7 cellular contexts compared by ENCODE assay signal in the genomic region with DNA sequence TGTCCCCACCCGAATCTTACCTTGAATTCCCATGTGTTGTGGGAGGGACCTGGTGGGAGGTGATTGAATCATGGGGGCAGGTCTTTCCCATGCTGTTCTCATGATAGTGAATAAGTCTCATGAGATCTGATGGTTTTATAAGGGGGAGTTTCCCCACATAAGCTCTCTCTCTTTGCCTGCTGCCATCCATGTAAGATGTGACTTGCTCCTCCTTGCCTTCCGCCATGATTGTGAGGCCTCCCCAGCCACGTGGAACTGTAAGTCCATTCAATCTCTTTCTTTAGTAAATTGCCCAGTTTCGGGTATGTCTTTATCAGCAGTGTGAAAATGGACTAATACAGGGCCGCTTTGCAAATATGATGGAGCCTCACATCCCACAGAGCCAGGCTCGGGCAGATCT. TPM values are rescaled to one million over a fixed set of nuclear protein-coding genes. Genes with fewer than 3 reads are reported as not detected.
DNase-seq lines count a peak whose midpoint lies in the region; ATAC-seq, FAIRE-seq and TF ChIP-seq lines count a peak whose summit lies in the region.
"Not testable (repeated sequence)": the region's sequence is repeated elsewhere in the genome, so short reads cannot be mapped to it uniquely, and the experiment has no call there.

No MANE protein-coding gene starts in this region.

- H3K4me3 ChIP-seq in HEK293 (ENCODE audit: low read depth, low read length); K562; HepG2 (replicated peaks in 1 of 3; ENCODE audit: insufficient read depth in 1 of 3, low read depth in 2 of 3, low read length in 3 of 3); neural progenitor cell; upper lobe of right lung: not testable (repeated sequence)

- not testable (repeated sequence) for H3K79me2 ChIP-seq in K562 (ENCODE audit: control insufficient read depth, insufficient read depth, low read length); HepG2 (ENCODE audit: insufficient read depth, low read length); neural progenitor cell (ENCODE audit: low read depth)

- not testable (repeated sequence) for TF ChIP-seq EP300 in K562 (IDR thresholded peaks at IDR 0.05; ENCODE audit: low read length); HepG2 (IDR thresholded peaks at IDR 0.05; ENCODE audit: low read depth in 2 of 2, low read length in 2 of 2); HepG2 (CRISPR knock-in tag; IDR thresholded peaks at IDR 0.05; ENCODE audit: borderline replicate concordance)

- not testable (repeated sequence) for H3K27ac ChIP-seq in HEK293 (ENCODE audit: extremely low read depth, low read depth, low read length); K562 (ENCODE audit: extremely low read depth, low read depth, low read length); HepG2 (ENCODE audit: extremely low read length, insufficient read depth, low read length); neural progenitor cell; upper lobe of right lung

- H3K4me1 Mint-ChIP-seq in neural progenitor cell = not testable (repeated sequence)

- DNase-seq in K562 (ENCODE audit: extremely low read depth in 1 of 4, low spot score in 3 of 4); HepG2 (ENCODE audit: low spot score); neural progenitor cell (ENCODE audit: low spot score): not testable (repeated sequence)
- DNase-seq in cardiac septum (ENCODE audit: low spot score) = peak; percentile 59
- DNase-seq in left cardiac atrium = peak; percentile 0
- peak; percentile 2 for DNase-seq in upper lobe of right lung

- not testable (repeated sequence) for H3K36me3 Mint-ChIP-seq in neural progenitor cell

- 2% methylated on average over 6 of the region's 6 CpGs for WGBS in K562 (ENCODE audit: insufficient coverage, low coverage, missing lambda C conversion rate)
- 33% methylated on average over 6 of the region's 6 CpGs for WGBS in HepG2 (ENCODE audit: low lambda C conversion rate)

- not testable (repeated sequence) for H4K20me1 ChIP-seq in K562 (replicated peaks; ENCODE audit: control insufficient read depth, insufficient read depth, low read length); HepG2 (ENCODE audit: insufficient read depth, low read length); neural progenitor cell (ENCODE audit: low read depth)

- in situ Hi-C loops in K562 (cut with MboI) = not testable (repeated sequence)
- in situ Hi-C loops in HepG2 (cut with HindIII; ENCODE audit: extremely low pct_ligation_motif_present, low pct_unique_long_range_greater_than_20kb) = loop anchor here (25.0 kb wide), 1 partner anchor 144 kb away; no protein-coding TSS in a partner anchor

- POLR2A ChIA-PET in HEK293 (lab: Yijun Ruan, JAX); HepG2 (lab: Yijun Ruan, JAX): not testable (repeated sequence)
- POLR2A ChIA-PET in K562 (lab: Yijun Ruan, JAX) = interaction anchor here (0.8 kb wide), 1 partner anchor 9 kb away, joined by 3 read pairs; no protein-coding TSS in a partner anchor

- not testable (repeated sequence) for H3K9me3 ChIP-seq in HEK293 (ENCODE audit: control insufficient read depth, insufficient read depth, low read depth, low read length); K562 (replicated peaks; ENCODE audit: control insufficient read depth, insufficient read depth, low read depth, low read length); HepG2 (ENCODE audit: low read length); neural progenitor cell (ENCODE audit: low read depth); upper lobe of right lung

- not testable (repeated sequence) for H3K9me1 ChIP-seq in K562 (ENCODE audit: control insufficient read depth, insufficient read depth, low read length)

- H3K9ac ChIP-seq in K562 (ENCODE audit: insufficient read depth in 1 of 2, low read depth in 2 of 2, low read length in 2 of 2); HepG2 (ENCODE audit: insufficient read depth, low read depth, low read length); neural progenitor cell: not testable (repeated sequence)

- H3K4me2 ChIP-seq in K562 (ENCODE audit: insufficient read depth, low read length); HepG2 (ENCODE audit: low read depth, low read length); neural progenitor cell: not testable (repeated sequence)

- not testable (repeated sequence) for ATAC-seq in K562, left cardiac atrium, HepG2, upper lobe of right lung

- not testable (repeated sequence) for H3K4me3 Mint-ChIP-seq in neural progenitor cell

- TF ChIP-seq POLR2A in K562 (conservative IDR thresholded peaks at IDR 0.05); HepG2 (IDR thresholded peaks at IDR 0.05; ENCODE audit: insufficient read depth in 1 of 2, low read depth in 2 of 2, low read length in 2 of 2): not testable (repeated sequence)

- TF ChIP-seq CTCF in HEK293 (tag by site-specific recombination; IDR thresholded peaks at IDR 0.05); K562 (IDR thresholded peaks at IDR 0.05 in 2 of 3, conservative IDR thresholded peaks at IDR 0.05 in 1 of 3; ENCODE audit: insufficient read depth in 2 of 3, low read depth in 1 of 3, low read length in 3 of 3); HepG2 (CRISPR knock-in tag; IDR thresholded peaks at IDR 0.05); neural progenitor cell (IDR thresholded peaks at IDR 0.05); upper lobe of right lung (IDR thresholded peaks at IDR 0.05): not testable (repeated sequence)

- H3K27ac Mint-ChIP-seq in neural progenitor cell = peak overlapping the region; percentile 63

- H3F3A ChIP-seq in neural progenitor cell (ENCODE audit: low read depth) = not testable (repeated sequence)

- H3K27me3 ChIP-seq in K562 (ENCODE audit: control insufficient read depth in 2 of 2, insufficient read depth in 2 of 2, low read length in 2 of 2) = peaks cover 34 to 57% of the 10 kb centered on the region in 2 experiments
- H3K27me3 ChIP-seq in HepG2 (ENCODE audit: control insufficient read depth in 1 of 2, insufficient read depth in 2 of 2, low read length in 2 of 2) = peaks cover 2 to 22% of the 10 kb centered on the region in 2 experiments; a peak in 2 of 5 replicates
- H3K27me3 ChIP-seq in neural progenitor cell = not testable (repeated sequence)
- peaks cover 11% of the 10 kb centered on the region for H3K27me3 ChIP-seq in upper lobe of right lung

- CTCF ChIA-PET in HEK293 (lab: Yijun Ruan, JAX) = interaction anchor here (0.6 kb wide), 1 partner anchor 142 kb away, joined by 6 read pairs; no protein-coding TSS in a partner anchor
- CTCF ChIA-PET in K562 (lab: Yijun Ruan, JAX; ENCODE audit: low intra/inter-chr PET ratio); HepG2 (lab: Yijun Ruan, JAX; ENCODE audit: low intra/inter-chr PET ratio, low total read pairs): not testable (repeated sequence)

- not testable (repeated sequence) for H3K9me3 Mint-ChIP-seq in neural progenitor cell

- peaks cover 14% of the 10 kb centered on the region for H3K27me3 Mint-ChIP-seq in neural progenitor cell (ENCODE audit: insufficient read depth, low read depth)

- BruUV-seq in K562 (replicated peaks; lab: Mats Ljungman, UMichigan); HepG2 (replicated peaks; lab: Mats Ljungman, UMichigan): not testable (repeated sequence)

- not testable (repeated sequence) for FAIRE-seq in K562 (lab: Jason Lieb, UNC); HepG2 (lab: Jason Lieb, UNC)

- not testable (repeated sequence) for H3K36me3 ChIP-seq in HEK293 (ENCODE audit: control insufficient read depth in 2 of 2, insufficient read depth in 1 of 2, low read length in 2 of 2); K562 (ENCODE audit: control insufficient read depth, insufficient read depth, low read length); HepG2 (replicated peaks in 1 of 2; ENCODE audit: control insufficient read depth in 1 of 2, insufficient read depth in 2 of 2, low read length in 2 of 2); neural progenitor cell; upper lobe of right lung

- intact Hi-C loops in K562 (cut with micrococcal nuclease) (loop anchor here (10.0 kb wide), 1 partner anchor 1826 kb away; no protein-coding TSS in a partner anchor), left cardiac atrium (cut with DNase I) (loop anchor here in 1 of 2 donors (10.0 kb wide), 1 partner anchor 736 kb away; a partner anchor contains a TSS)
- intact Hi-C loops in cardiac septum (cut with DNase I); HepG2 (cut with micrococcal nuclease; ENCODE audit: unreplicated experiment); upper lobe of right lung (cut with DNase I): not testable (repeated sequence)

- not testable (repeated sequence) for H3K4me1 ChIP-seq in HEK293 (ENCODE audit: control insufficient read depth, insufficient read depth, low read length); HepG2 (ENCODE audit: insufficient read depth, low read length); neural progenitor cell; upper lobe of right lung
- H3K4me1 ChIP-seq in K562 (replicated peaks in 1 of 2; ENCODE audit: control insufficient read depth in 2 of 2, insufficient read depth in 2 of 2, low read length in 2 of 2) = peaks cover 0 to 11% of the 10 kb centered on the region in 2 experiments; a peak in 2 of 5 replicates

- TF ChIP-seq RAD21 in K562 (CRISPR knock-in tag; conservative IDR thresholded peaks at IDR 0.05 in 1 of 2, IDR thresholded peaks at IDR 0.05 in 1 of 2); HepG2 (CRISPR knock-in tag; IDR thresholded peaks at IDR 0.05): not testable (repeated sequence)

- H2AFZ ChIP-seq in K562 (ENCODE audit: low read depth, low read length); HepG2 (ENCODE audit: low read length); neural progenitor cell (replicated peaks): not testable (repeated sequence)

RNA-seq across cellular contexts. Expression of a gene that starts 18.3 kb away (rescaled TPM):
- total RNA-seq in K562 (2011; cell fraction: chromatin; rRNA removed; ENCODE audit: low replicate concordance) = 67.9 and 71.3 TPM in 2 replicates
- total RNA-seq in K562 (2011; cell fraction: nucleolus; rRNA removed) = 55.2 and 56.6 TPM in 2 replicates
- 62.5 and 62.9 TPM in 2 replicates for total RNA-seq in K562 (2011; cell fraction: nucleoplasm; rRNA removed)
- total RNA-seq in K562 (2014; rRNA removed) = 41.6 and 58.8 TPM in 2 replicates
- 37.8 and 46.3 TPM in 2 replicates for total RNA-seq in K562 (2014; rRNA removed; fragmentation: Illumina TruSeq; extraction: Trizol)
- 51.0 and 55.6 TPM in 2 replicates for total RNA-seq in K562 (2015; rRNA removed; fragmentation: Illumina TruSeq; extraction: Trizol)
- 38.5 and 40.8 TPM in 2 replicates for total RNA-seq in K562 (2021)
- 45.4 and 50.7 TPM in 2 replicates for polyA plus RNA-seq in K562 (2011; rRNA removed)
- 54.4 and 66.4 TPM in 2 replicates for polyA plus RNA-seq in K562 (2011; cell fraction: cytosol; rRNA removed)
- polyA plus RNA-seq in K562 (2011; cell fraction: nucleus; rRNA removed) = 64.9 and 66.7 TPM in 2 replicates
- polyA plus RNA-seq in K562 (2012) = 27.1 and 50.1 TPM in 2 replicates
- polyA plus RNA-seq in K562 (2014; fragmentation: Illumina TruSeq; extraction: Trizol) = 48.5 and 64.9 TPM in 2 replicates
- polyA plus RNA-seq in K562 (2014; fragmentation: Nextera tagmentation; extraction: Ambion mirVana) = 10 to 100 TPM; 42.0 to 50.2 TPM
- polyA plus RNA-seq in K562 (2014; rRNA removed) = 43.0 and 54.5 TPM in 2 replicates
- polyA minus RNA-seq in K562 (2011; rRNA and poly(A)+ RNA removed) = 30.5 and 39.9 TPM in 2 replicates
- polyA minus RNA-seq in K562 (2011; cell fraction: cytosol; rRNA and poly(A)+ RNA removed) = 24.3 and 27.7 TPM in 2 replicates
- 11.7 and 18.7 TPM in 2 replicates for polyA minus RNA-seq in K562 (2011; cell fraction: nucleus; rRNA and poly(A)+ RNA removed)
- 11.5 TPM for total RNA-seq in cardiac septum
- total RNA-seq in left cardiac atrium = 10 to 100 TPM; 13.2 to 14.0 TPM
- total RNA-seq in HepG2 (2016; rRNA removed; fragmentation: Illumina TruSeq; extraction: Trizol) = 31.4 and 43.4 TPM in 2 replicates
- total RNA-seq in HepG2 (2016; cell fraction: cytosol; rRNA removed; fragmentation: Illumina TruSeq; extraction: Trizol; ENCODE audit: low read depth) = 9.1 and 10.6 TPM in 2 replicates
- total RNA-seq in HepG2 (2016; cell fraction: insoluble cytoplasmic fraction; rRNA removed; fragmentation: Illumina TruSeq; extraction: Trizol) = 30.8 and 45.5 TPM in 2 replicates
- total RNA-seq in HepG2 (2016; cell fraction: membrane; rRNA removed; fragmentation: Illumina TruSeq; extraction: Trizol) = 23.1 and 25.3 TPM in 2 replicates
- 12.4 and 14.4 TPM in 2 replicates for total RNA-seq in HepG2 (2016; cell fraction: nucleus; rRNA removed; fragmentation: Illumina TruSeq; extraction: Trizol)
- 18.7 and 21.6 TPM in 2 replicates for polyA plus RNA-seq in HepG2 (2011; rRNA removed)
- polyA plus RNA-seq in HepG2 (2011; cell fraction: cytosol; rRNA removed) = 19.8 and 22.2 TPM in 2 replicates
- 12.8 and 14.0 TPM in 2 replicates for polyA plus RNA-seq in HepG2 (2011; cell fraction: nucleus; rRNA removed)
- 13.3 and 16.8 TPM in 2 replicates for polyA plus RNA-seq in HepG2 (2012)
- polyA plus RNA-seq in HepG2 (2016; cell fraction: cytosol; fragmentation: Illumina TruSeq; extraction: Trizol; ENCODE audit: low read depth) = 4.2 and 5.1 TPM in 2 replicates
- 37.9 and 38.1 TPM in 2 replicates for polyA plus RNA-seq in HepG2 (2016; cell fraction: insoluble cytoplasmic fraction; fragmentation: Illumina TruSeq; extraction: Trizol; ENCODE audit: low read depth)
- 11.1 and 13.7 TPM in 2 replicates for polyA plus RNA-seq in HepG2 (2016; cell fraction: membrane; fragmentation: Illumina TruSeq; extraction: Trizol; ENCODE audit: low read depth)
- polyA plus RNA-seq in HepG2 (2016; cell fraction: nucleus; fragmentation: Illumina TruSeq; extraction: Trizol; ENCODE audit: insufficient read depth, low read depth) = 24.6 and 27.6 TPM in 2 replicates
- 23.0 and 28.7 TPM in 2 replicates for polyA minus RNA-seq in HepG2 (2011; rRNA and poly(A)+ RNA removed; ENCODE audit: low replicate concordance)
- 11.2 and 12.0 TPM in 2 replicates for polyA minus RNA-seq in HepG2 (2011; cell fraction: cytosol; rRNA and poly(A)+ RNA removed)
- 6.7 and 8.5 TPM in 2 replicates for polyA minus RNA-seq in HepG2 (2011; cell fraction: nucleus; rRNA and poly(A)+ RNA removed)
- 31.3 and 36.5 TPM in 2 replicates for total RNA-seq in neural progenitor cell (ENCODE audit: low replicate concordance)
- total RNA-seq in upper lobe of right lung = 19.9 TPM
